12 cellular contexts compared by ENCODE assay signal in genomic region chr10:119197921-119198320, GRCh38. TPM values are rescaled to one million over a fixed set of nuclear protein-coding genes. Genes with fewer than 3 reads are reported as not detected.
A peak's percentile ranks its signal among the peaks of the same experiment; 100 is the strongest.
DNase-seq lines count a peak whose midpoint lies in the region; ATAC-seq, FAIRE-seq and TF ChIP-seq lines count a peak whose summit lies in the region.
"Had no signal": no experiment of that assay in that cellular context is flagged by ENCODE, and none has a peak within 500 bp of the region (broad histone marks: within the 10 kb centered on the region; RNA-seq: fewer than 3 reads in every experiment).

No MANE protein-coding gene starts in this region.

- peaks cover 7% of the 10 kb centered on the region for H3K4me1 Mint-ChIP-seq in CD8-positive, alpha-beta T cell (ENCODE audit: low read depth)

- no peak overlapping the region for H3K27ac ChIP-seq in CD8-positive, alpha-beta T cell (ENCODE audit: low read depth, low read length)
- H3K27ac ChIP-seq in keratinocyte (ENCODE audit: control insufficient read depth, insufficient read depth, low read length) = peak overlapping the region; percentile 63

- peak overlapping the region; percentile 70 for H3K4me2 ChIP-seq in keratinocyte (ENCODE audit: control insufficient read depth, extremely low read depth, insufficient read depth, low read depth, low read length)

- intact Hi-C loops in CD8-positive, alpha-beta T cell (cut with DNase I, micrococcal nuclease) = loop anchor here in 1 of 2 experiments (2.0 to 5.0 kb wide), 2 partner anchors 247 to 664 kb away; no protein-coding TSS in a partner anchor

- no peaks in the 10 kb centered on the region for H3K9me3 Mint-ChIP-seq in CD8-positive, alpha-beta T cell
- H3K9me3 Mint-ChIP-seq: neural crest cell had no signal

- no peaks in the 10 kb centered on the region for H3K9me3 ChIP-seq in CD8-positive, alpha-beta T cell (ENCODE audit: low read length)
- no peaks in the 10 kb centered on the region for H3K9me3 ChIP-seq in keratinocyte (ENCODE audit: control insufficient read depth, low read depth, low read length)

- H3K4me3 Mint-ChIP-seq in CD8-positive, alpha-beta T cell = no peak overlapping the region
- H3K4me3 Mint-ChIP-seq: neural crest cell had no signal

- DNase-seq in CD8-positive, alpha-beta T cell = no peak
- DNase-seq in Kasumi-1 (lab: John Stamatoyannopoulos, UW) = peak; percentile 47 to 55
- DNase-seq in amniotic epithelial cell (ENCODE audit: low read depth) = peak; percentile 79
- peak; percentile 96 for DNase-seq in keratinocyte (ENCODE audit: low read depth, low spot score)
- DNase-seq in D721Med (ENCODE audit: insufficient read length, low spot score) = no peak
- no peak for DNase-seq in cerebellar nuclear complex (lab: John Stamatoyannopoulos, UW)
- DNase-seq in NCI-H1105 (lab: John Stamatoyannopoulos, UW) = no peak
- DNase-seq: NCI-H146, NCI-H774 had no signal

- H3K9me1 ChIP-seq in keratinocyte (ENCODE audit: control insufficient read depth, extremely low read depth, insufficient read depth, low read length) = no peaks in the 10 kb centered on the region

- no peaks in the 10 kb centered on the region for H4K20me1 ChIP-seq in keratinocyte (ENCODE audit: control insufficient read depth, extremely low read depth, insufficient read depth, low read length)

- no peak overlapping the region for H3K4me3 ChIP-seq in CD8-positive, alpha-beta T cell (ENCODE audit: low read depth, low read length)
- peak overlapping the region in 2 of 3 experiments; percentile 4 to 14 for H3K4me3 ChIP-seq in keratinocyte (ENCODE audit: control insufficient read depth in 2 of 3, extremely low read depth in 1 of 3, insufficient read depth in 2 of 3, low read depth in 1 of 3, low read length in 3 of 3)
- H3K4me3 ChIP-seq: skin epidermis had no signal

- no peaks in the 10 kb centered on the region for H3K79me2 ChIP-seq in keratinocyte (ENCODE audit: control insufficient read depth, insufficient read depth, low read length)

- peak; percentile 83 for FAIRE-seq in keratinocyte (lab: Jason Lieb, UNC)
- FAIRE-seq in D721Med (lab: Jason Lieb, UNC) = no peak

- peak; percentile 29 for ATAC-seq in CD8-positive, alpha-beta T cell
- no peak for ATAC-seq in HG03039 (IDR thresholded peaks at IDR 0.05; ENCODE audit: unreplicated experiment)

- no peaks in the 10 kb centered on the region for H3K27me3 Mint-ChIP-seq in CD8-positive, alpha-beta T cell (ENCODE audit: low read depth)

- no peaks in the 10 kb centered on the region for H3K36me3 ChIP-seq in CD8-positive, alpha-beta T cell (ENCODE audit: insufficient read depth, low read length)
- H3K36me3 ChIP-seq in keratinocyte (ENCODE audit: control insufficient read depth in 2 of 2, extremely low read depth in 1 of 2, insufficient read depth in 2 of 2, low read length in 2 of 2) = no peaks in the 10 kb centered on the region

- no peaks in the 10 kb centered on the region for H3K4me1 ChIP-seq in CD8-positive, alpha-beta T cell (ENCODE audit: insufficient read depth, low read length)
- H3K4me1 ChIP-seq in keratinocyte (ENCODE audit: control insufficient read depth, extremely low read depth, insufficient read depth, low read length) = peaks cover 38% of the 10 kb centered on the region

- no peak overlapping the region for H3K9ac ChIP-seq in keratinocyte (ENCODE audit: control insufficient read depth, extremely low read depth, insufficient read depth, low read length)

- CTCF ChIA-PET in CD8-positive, alpha-beta T cell (lab: Charles Lee) = interaction anchor here (0.8 to 5.2 kb wide), 15 partner anchors 8 to 295 kb away, joined by 3 to 33 read pairs (median 5); partner anchors contain the start of gene GRK5

- POLR2A ChIA-PET in CD8-positive, alpha-beta T cell (lab: Charles Lee) = no interaction called here

- no peak overlapping the region for H3K27ac Mint-ChIP-seq in CD8-positive, alpha-beta T cell

- TF ChIP-seq CTCF in CD8-positive, alpha-beta T cell (IDR thresholded peaks at IDR 0.05) = no peak
- TF ChIP-seq CTCF in keratinocyte (optimal IDR thresholded peaks at IDR 0.05 in 1 of 3, IDR thresholded peaks at IDR 0.05 in 1 of 3, conservative IDR thresholded peaks at IDR 0.05 in 1 of 3; ENCODE audit: extremely low read depth in 1 of 3, insufficient read depth in 2 of 3, low read length in 3 of 3) = no peak
- no peak for TF ChIP-seq CTCF in D721Med (IDR thresholded peaks at IDR 0.05; ENCODE audit: insufficient read depth, missing control alignments)

- dilution Hi-C loops in keratinocyte (cut with MboI; ENCODE audit: extremely low pct_ligation_motif_present, low sequenced_read_pairs) = no loop called here

- no peak overlapping the region for H2AFZ ChIP-seq in keratinocyte (ENCODE audit: control insufficient read depth, low read length)

- no peaks in the 10 kb centered on the region for H3K36me3 Mint-ChIP-seq in CD8-positive, alpha-beta T cell

- no peaks in the 10 kb centered on the region for H3K27me3 ChIP-seq in CD8-positive, alpha-beta T cell (ENCODE audit: insufficient read depth, low read length)
- no peaks in the 10 kb centered on the region for H3K27me3 ChIP-seq in keratinocyte (ENCODE audit: control insufficient read depth, extremely low read depth, insufficient read depth, low read length)

RNA-seq across cellular contexts. Expression of gene GRK5, which starts 9.4 kb away (rescaled TPM):
- 10 to 100 TPM; 15.6 to 16.2 TPM for total RNA-seq in CD8-positive, alpha-beta T cell
- 3.6 to 12.2 TPM (median 7.6 TPM) in 3 replicates for polyA plus RNA-seq in keratinocyte
- 2.8 TPM for polyA plus RNA-seq in keratinocyte (2011; ENCODE audit: low read depth)
- 6.6 and 7.3 TPM in 2 replicates for polyA plus RNA-seq in keratinocyte (2011; cell fraction: cytosol; rRNA removed)
- polyA plus RNA-seq in keratinocyte (2011; cell fraction: nucleus; rRNA removed) = 6.1 and 8.2 TPM in 2 replicates
- polyA plus RNA-seq in keratinocyte (2012; ENCODE audit: low replicate concordance) = 3.0 and 12.6 TPM in 2 replicates
- 3.6 to 10.9 TPM (median 5.2 TPM) in 3 replicates for polyA minus RNA-seq in keratinocyte
- polyA minus RNA-seq in keratinocyte (2011; cell fraction: cytosol; rRNA and poly(A)+ RNA removed) = 3.5 TPM
- polyA minus RNA-seq in keratinocyte (2011; cell fraction: nucleus; rRNA and poly(A)+ RNA removed) = 2.2 and 3.3 TPM in 2 replicates

RNA-seq across cellular contexts. Expression of gene PRDX3, which starts 19.3 kb away (rescaled TPM):
- 10 to 100 TPM in 1 of 2 experiments, 1 to 10 TPM in 1; 7.6 to 11.7 TPM for total RNA-seq in CD8-positive, alpha-beta T cell
- polyA plus RNA-seq in keratinocyte = 251 to 304 TPM (median 266 TPM) in 3 replicates
- 25.9 TPM for polyA plus RNA-seq in keratinocyte (2011; ENCODE audit: low read depth)
- 167 and 288 TPM in 2 replicates for polyA plus RNA-seq in keratinocyte (2011; cell fraction: cytosol; rRNA removed)
- polyA plus RNA-seq in keratinocyte (2011; cell fraction: nucleus; rRNA removed) = 127 and 160 TPM in 2 replicates
- 84.3 and 187 TPM in 2 replicates for polyA plus RNA-seq in keratinocyte (2012; ENCODE audit: low replicate concordance)
- polyA minus RNA-seq in keratinocyte = 181 to 213 TPM (median 205 TPM) in 3 replicates
- polyA minus RNA-seq in keratinocyte (2011; cell fraction: cytosol; rRNA and poly(A)+ RNA removed) = 120 TPM
- 69.7 and 85.3 TPM in 2 replicates for polyA minus RNA-seq in keratinocyte (2011; cell fraction: nucleus; rRNA and poly(A)+ RNA removed)

RNA-seq across cellular contexts. Expression of gene SFXN4, which starts 32.4 kb away (rescaled TPM):
- 10 to 100 TPM; 10.5 to 10.8 TPM for total RNA-seq in CD8-positive, alpha-beta T cell
- 17.0 to 27.6 TPM (median 20.9 TPM) in 3 replicates for polyA plus RNA-seq in keratinocyte
- 16.3 TPM for polyA plus RNA-seq in keratinocyte (2011; ENCODE audit: low read depth)
- 18.0 and 35.0 TPM in 2 replicates for polyA plus RNA-seq in keratinocyte (2011; cell fraction: cytosol; rRNA removed)
- polyA plus RNA-seq in keratinocyte (2011; cell fraction: nucleus; rRNA removed) = 29.9 and 35.9 TPM in 2 replicates
- polyA plus RNA-seq in keratinocyte (2012; ENCODE audit: low replicate concordance) = 11.3 and 18.1 TPM in 2 replicates
- 6.4 to 20.1 TPM (median 15.6 TPM) in 3 replicates for polyA minus RNA-seq in keratinocyte
- polyA minus RNA-seq in keratinocyte (2011; cell fraction: cytosol; rRNA and poly(A)+ RNA removed) = 8.8 TPM
- 5.0 and 6.8 TPM in 2 replicates for polyA minus RNA-seq in keratinocyte (2011; cell fraction: nucleus; rRNA and poly(A)+ RNA removed)

Comparison
In these comparisons a context has a peak if more than half of its experiments do, and no peak if none do; other contexts are left out.
1. DNase-seq: peak in Kasumi-1 (2 of 2), amniotic epithelial cell (single experiment) and keratinocyte (single experiment); none in CD8-positive, alpha-beta T cell (0 of 7), D721Med (single experiment), cerebellar nuclear complex (0 of 2) and NCI-H1105 (single experiment).